In the genomic region with DNA sequence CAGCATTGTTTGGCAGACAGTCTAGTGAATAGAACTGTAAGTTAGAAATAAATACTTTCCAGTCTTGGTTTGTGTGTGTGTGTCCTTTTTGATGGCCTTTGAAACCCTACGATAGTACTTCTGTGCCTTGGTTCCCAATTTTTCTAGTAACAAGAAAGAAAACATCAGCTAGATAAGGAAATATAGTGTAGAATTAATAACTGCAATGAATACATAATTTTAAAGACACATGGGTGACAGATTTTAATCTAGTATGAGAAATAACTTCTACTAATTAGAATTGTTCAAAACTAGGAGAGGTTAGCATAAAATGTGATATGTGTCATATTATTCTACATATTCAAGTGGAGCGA, we compare ENCODE assay signal across 9 cellular contexts. TPM values are rescaled to one million over a fixed set of nuclear protein-coding genes. Genes with fewer than 3 reads are reported as not detected.
DNase-seq lines count a peak whose midpoint lies in the region; ATAC-seq and TF ChIP-seq lines count a peak whose summit lies in the region.
"Had no signal": no experiment of that assay in that cellular context is flagged by ENCODE, and none has a peak within 500 bp of the region (broad histone marks: within the 10 kb centered on the region; RNA-seq: fewer than 3 reads in every experiment).

No MANE protein-coding gene starts in this region.

- peaks cover 14 to 28% of the 10 kb centered on the region in 2 donors for H3K4me1 ChIP-seq in muscle layer of duodenum (ENCODE audit: control insufficient read depth in 1 of 2, insufficient read depth in 2 of 2, low read length in 2 of 2)

- H3K4me3 ChIP-seq in coronary artery (no peak overlapping the region), muscle layer of duodenum (ENCODE audit: low read depth in 1 of 2, low read length in 2 of 2) (no peak overlapping the region)

- H3K27ac ChIP-seq in RWPE1 (peak overlapping the region; percentile 96), coronary artery (peak overlapping the region; percentile 23 to 67), muscle layer of duodenum (ENCODE audit: low read length) (peak overlapping the region; percentile 26), temporal lobe (ENCODE audit: low read depth, low read length) (peak overlapping the region; percentile 40)

- no peak for ATAC-seq in HG03139 (IDR thresholded peaks at IDR 0.05; ENCODE audit: unreplicated experiment)

- TF ChIP-seq CTCF in RWPE1 (conservative IDR thresholded peaks at IDR 0.05; ENCODE audit: low read depth) (no peak), coronary artery (IDR thresholded peaks at IDR 0.05) (no peak)

- DNase-seq in RWPE1 (ENCODE audit: low spot score) (no peak), coronary artery (ENCODE audit: low spot score) (no peak), NCI-H1105 (lab: John Stamatoyannopoulos, UW) (no peak), NCI-H2171 (lab: John Stamatoyannopoulos, UW) (no peak)
- DNase-seq: activated CD4-positive, alpha-beta T cell treated with anti-CD3 and anti-CD28 coated beads, Interleukin-2, amount 10 ng/mL, durations not matched to agents 24 days and 14 days; SIG-M5 had no signal

- H3K9me3 ChIP-seq in muscle layer of duodenum (ENCODE audit: control insufficient read depth in 1 of 2, low read length in 2 of 2): no peaks in the 10 kb centered on the region

- POLR2A ChIA-PET in RWPE1 (lab: Yijun Ruan, JAX; ENCODE audit: low non-redundant PET): no interaction called here

- H3K36me3 ChIP-seq in muscle layer of duodenum (ENCODE audit: control insufficient read depth in 1 of 2, insufficient read depth in 2 of 2, low read length in 2 of 2): no peaks in the 10 kb centered on the region

- H3K27me3 ChIP-seq in muscle layer of duodenum (ENCODE audit: low read depth, low read length): no peaks in the 10 kb centered on the region

- CTCF ChIA-PET in RWPE1 (lab: Yijun Ruan, JAX): no interaction called here

RNA-seq across cellular contexts. Expression of a gene that starts 44.5 kb away (rescaled TPM):
- 4.2 TPM for total RNA-seq in temporal lobe

Comparison
In these comparisons a context has a peak if more than half of its experiments do, and no peak if none do; other contexts are left out.
1. H3K27ac ChIP-seq: peak in every context shown above with its lines; median percentile 96 in RWPE1; 45 in coronary artery; 40 in temporal lobe; 26 in muscle layer of duodenum.